1 cellular context compared by ENCODE assay signal in the genomic region with DNA sequence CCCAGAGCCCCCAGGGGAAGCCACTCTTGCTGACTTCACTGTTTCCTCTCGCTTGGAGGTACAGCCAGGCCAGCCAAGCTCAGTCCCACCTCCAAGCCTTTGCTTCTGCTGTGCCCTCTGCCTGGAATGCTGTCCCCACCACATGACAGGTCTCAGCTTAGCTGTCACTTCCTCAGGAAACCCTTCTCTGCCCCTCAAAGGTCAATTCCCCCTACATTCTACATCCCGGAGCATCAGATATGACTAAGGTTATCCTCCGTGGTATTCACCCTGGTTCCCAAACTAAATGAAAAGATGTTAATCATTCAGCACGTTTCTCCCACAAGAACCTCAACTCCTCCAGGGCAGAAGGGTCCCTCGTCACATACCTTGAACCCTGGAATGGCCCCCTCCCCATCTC.
TF ChIP-seq lines count a peak whose summit lies in the region.

No MANE protein-coding gene starts in this region.

TF ChIP-seq in WTC11, 78 proteins besides CTCF, POLR2A, EP300 and RAD21 (continued from another document):
- TF ChIP-seq, protein P1, sequence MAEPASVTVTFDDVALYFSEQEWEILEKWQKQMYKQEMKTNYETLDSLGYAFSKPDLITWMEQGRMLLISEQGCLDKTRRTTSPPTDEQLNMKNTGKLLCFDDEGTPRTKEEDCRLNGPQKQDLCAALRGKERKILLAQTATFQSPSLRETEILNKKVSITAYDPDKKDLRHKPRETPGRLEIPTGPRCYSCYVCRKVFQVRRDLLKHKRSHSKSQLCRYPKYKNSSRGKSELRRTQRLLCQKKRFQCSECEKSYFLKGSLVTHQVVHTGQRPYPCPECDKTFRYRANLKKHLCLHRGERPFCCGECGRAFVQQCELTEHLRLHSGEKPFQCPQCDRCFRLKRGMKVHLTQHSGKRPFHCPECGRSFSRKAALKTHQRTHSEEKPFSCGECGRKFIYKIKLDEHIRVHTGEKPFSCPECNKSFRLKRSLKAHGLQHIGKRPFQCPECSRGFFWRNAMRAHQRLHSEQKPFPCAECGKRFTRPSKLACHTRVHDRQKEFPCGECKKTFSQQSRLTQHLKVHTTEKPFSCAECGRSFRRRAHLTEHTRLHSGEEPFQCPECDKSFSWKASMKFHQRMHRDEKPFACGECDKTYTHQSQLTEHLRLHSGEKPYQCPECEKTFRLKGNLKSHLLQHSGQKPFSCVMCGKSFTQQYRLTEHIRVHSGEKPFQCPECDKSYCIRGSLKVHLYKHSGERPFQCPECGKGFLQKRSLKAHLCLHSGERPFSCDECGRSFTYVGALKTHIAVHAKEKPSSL (CRISPR knock-in tag; conservative IDR thresholded peaks at IDR 0.05): no peak
- no peak for TF ChIP-seq GRHL2 (CRISPR knock-in tag; IDR thresholded peaks at IDR 0.05; ENCODE audit: insufficient replicate concordance, severe bottlenecking)
